ENCODE assay signal across 14 cellular contexts in the genomic region with DNA sequence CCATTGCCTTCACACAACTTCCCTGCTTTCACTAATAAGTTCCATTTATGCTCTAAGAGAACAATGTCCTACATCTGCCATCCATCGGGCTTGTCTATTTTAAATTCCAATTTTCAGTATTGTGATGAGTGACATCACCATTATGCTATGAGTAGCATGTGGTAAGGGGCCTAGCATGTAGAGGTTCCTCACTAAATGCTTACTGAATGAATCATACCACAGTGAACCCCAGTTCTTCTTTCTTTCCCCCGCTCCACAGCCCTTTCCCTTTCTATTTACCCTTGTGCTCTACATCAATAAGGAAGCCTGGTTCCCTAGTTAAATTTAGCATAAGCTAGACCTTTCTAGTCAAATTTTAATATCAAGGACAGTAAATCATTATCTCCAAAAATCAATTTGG.
DNase-seq lines count a peak whose midpoint lies in the region; ATAC-seq and TF ChIP-seq lines count a peak whose summit lies in the region.
"Had no signal": no experiment of that assay in that cellular context is flagged by ENCODE, and none has a peak within 500 bp of the region (broad histone marks: within the 10 kb centered on the region; RNA-seq: fewer than 3 reads in every experiment).

No MANE protein-coding gene starts in this region.

- H3K36me3 ChIP-seq in GM23338 (ENCODE audit: insufficient read depth) (no peaks in the 10 kb centered on the region), brain microvascular endothelial cell (replicated peaks) (no peaks in the 10 kb centered on the region), neuron (ENCODE audit: insufficient read depth, low read length) (no peaks in the 10 kb centered on the region)
- H3K36me3 ChIP-seq: BLaER1 had no signal

- no peaks in the 10 kb centered on the region for H3K36me3 Mint-ChIP-seq in GM23338 (ENCODE audit: low read depth)

- H3K27me3 Mint-ChIP-seq in GM23338 (ENCODE audit: insufficient read depth, low read depth, poor library complexity): no peaks in the 10 kb centered on the region

- H3K4me1 ChIP-seq in GM23338 (ENCODE audit: insufficient read depth) (no peaks in the 10 kb centered on the region), neuron (ENCODE audit: insufficient read depth, low read length) (no peaks in the 10 kb centered on the region)
- H3K4me1 ChIP-seq: BLaER1 had no signal

- H3K9me2 ChIP-seq in GM23338 (ENCODE audit: insufficient read depth): no peaks in the 10 kb centered on the region

- no peak overlapping the region for H3K4me3 Mint-ChIP-seq in GM23338

- H4K20me1 ChIP-seq in GM23338 (replicated peaks; ENCODE audit: insufficient read depth): no peaks in the 10 kb centered on the region
- H4K20me1 ChIP-seq: BLaER1 had no signal

- no peaks in the 10 kb centered on the region for H3K79me2 ChIP-seq in GM23338 (replicated peaks; ENCODE audit: insufficient read depth)

- in situ Hi-C loops in brain microvascular endothelial cell (cut with HindIII; ENCODE audit: low pct_ligation_motif_present, low sequenced_read_pairs): no loop called here

- H3K27ac Mint-ChIP-seq in GM23338: 0 out of 2 replicates have a peak overlapping the region, but pooled peaks have one; percentile 41

- no peak overlapping the region for H3K4me3 ChIP-seq in GM23338
- H3K4me3 ChIP-seq in brain microvascular endothelial cell (ENCODE audit: low read depth, low read length): no peak overlapping the region
- H3K4me3 ChIP-seq in neuron (ENCODE audit: low read length): no peak overlapping the region
- no peak overlapping the region for H3K4me3 ChIP-seq in coronary artery
- H3K4me3 ChIP-seq: BLaER1 had no signal

- DNase-seq in GM23338 (ENCODE audit: low spot score) (no peak), NCI-H226 (peak; percentile 64), brain microvascular endothelial cell (peak; percentile 18), ureter (ENCODE audit: low spot score) (no peak), coronary artery (ENCODE audit: low spot score) (no peak), cortex of kidney (lab: John Stamatoyannopoulos, UW) (no peak)
- DNase-seq: activated CD8-positive, alpha-beta memory T cell treated with anti-CD3 and anti-CD28 coated beads, Interleukin-2, amount 50 U/mL, for 4 hours; activated naive CD4-positive, alpha-beta T cell treated with Interleukin-2 at 50 U/mL for 16 hours; DMS79 treated with DMSO at 0.1 percent for 48 hours; effector memory CD4-positive, alpha-beta T cell; stimulated activated naive CD8-positive, alpha-beta T cell treated with anti-CD3 and anti-CD28 coated beads, Interleukin-15, Interleukin-2, amounts not matched to agents 100 U/mL and 50 U/mL, for 24 hours had no signal

- TF ChIP-seq CTCF in GM23338 (conservative IDR thresholded peaks at IDR 0.05; ENCODE audit: low read depth in 2 of 2) (no peak), brain microvascular endothelial cell (IDR thresholded peaks at IDR 0.05; ENCODE audit: low read depth, low read length, missing control alignments) (no peak), coronary artery (IDR thresholded peaks at IDR 0.05) (no peak)

- H3K27ac ChIP-seq in GM23338 (ENCODE audit: low read depth) (no peak overlapping the region), brain microvascular endothelial cell (no peak overlapping the region), coronary artery (no peak overlapping the region)
- H3K27ac ChIP-seq: BLaER1 had no signal

- no peaks in the 10 kb centered on the region for H3K27me3 ChIP-seq in GM23338 (ENCODE audit: insufficient read depth)
- H3K27me3 ChIP-seq in brain microvascular endothelial cell (replicated peaks): no peaks in the 10 kb centered on the region
- no peaks in the 10 kb centered on the region for H3K27me3 ChIP-seq in neuron (ENCODE audit: insufficient read depth, low read length)
- H3K27me3 ChIP-seq: BLaER1 had no signal

- H2AFZ ChIP-seq in GM23338 (no peak overlapping the region), neuron (ENCODE audit: low read depth, low read length) (peak overlapping the region; percentile 36)

- ATAC-seq in GM23338 (no peak), HG03565 (IDR thresholded peaks at IDR 0.05; ENCODE audit: unreplicated experiment) (no peak)
- ATAC-seq: stimulated activated naive CD8-positive, alpha-beta T cell treated with anti-CD3 and anti-CD28 coated beads, Interleukin-15, Interleukin-2, amounts not matched to agents 100 U/mL and 50 U/mL, for 24 hours had no signal

- H3K4me1 Mint-ChIP-seq in GM23338: no peaks in the 10 kb centered on the region; the same call in 2 of the 3 replicates

- no peaks in the 10 kb centered on the region for H3K9me3 Mint-ChIP-seq in GM23338

- H3F3A ChIP-seq in GM23338 (replicated peaks; ENCODE audit: low read depth): no peaks in the 10 kb centered on the region

- H3K4me2 ChIP-seq in GM23338: no peak overlapping the region
- H3K4me2 ChIP-seq: BLaER1 had no signal

- no peaks in the 10 kb centered on the region for H3K9me3 ChIP-seq in neuron (ENCODE audit: low read length)
- H3K9me3 ChIP-seq: BLaER1 had no signal

TF ChIP-seq in GM23338, 12 proteins besides CTCF, POLR2A, EP300 and RAD21 (continues in another document):
- TF ChIP-seq JUNB (IDR thresholded peaks at IDR 0.05; ENCODE audit: unreplicated experiment) (no peak), EZH2phosphoT487 (IDR thresholded peaks at IDR 0.05; ENCODE audit: unreplicated experiment) (no peak), NANOG (IDR thresholded peaks at IDR 0.05; ENCODE audit: borderline replicate concordance) (no peak), ZNF331 (CRISPR knock-in tag; IDR thresholded peaks at IDR 0.05; ENCODE audit: low read depth) (no peak), ZNF114 (CRISPR knock-in tag; IDR thresholded peaks at IDR 0.05) (no peak), EZH2 (IDR thresholded peaks at IDR 0.05; ENCODE audit: low read depth, unreplicated experiment) (no peak)
- TF ChIP-seq, protein P1, sequence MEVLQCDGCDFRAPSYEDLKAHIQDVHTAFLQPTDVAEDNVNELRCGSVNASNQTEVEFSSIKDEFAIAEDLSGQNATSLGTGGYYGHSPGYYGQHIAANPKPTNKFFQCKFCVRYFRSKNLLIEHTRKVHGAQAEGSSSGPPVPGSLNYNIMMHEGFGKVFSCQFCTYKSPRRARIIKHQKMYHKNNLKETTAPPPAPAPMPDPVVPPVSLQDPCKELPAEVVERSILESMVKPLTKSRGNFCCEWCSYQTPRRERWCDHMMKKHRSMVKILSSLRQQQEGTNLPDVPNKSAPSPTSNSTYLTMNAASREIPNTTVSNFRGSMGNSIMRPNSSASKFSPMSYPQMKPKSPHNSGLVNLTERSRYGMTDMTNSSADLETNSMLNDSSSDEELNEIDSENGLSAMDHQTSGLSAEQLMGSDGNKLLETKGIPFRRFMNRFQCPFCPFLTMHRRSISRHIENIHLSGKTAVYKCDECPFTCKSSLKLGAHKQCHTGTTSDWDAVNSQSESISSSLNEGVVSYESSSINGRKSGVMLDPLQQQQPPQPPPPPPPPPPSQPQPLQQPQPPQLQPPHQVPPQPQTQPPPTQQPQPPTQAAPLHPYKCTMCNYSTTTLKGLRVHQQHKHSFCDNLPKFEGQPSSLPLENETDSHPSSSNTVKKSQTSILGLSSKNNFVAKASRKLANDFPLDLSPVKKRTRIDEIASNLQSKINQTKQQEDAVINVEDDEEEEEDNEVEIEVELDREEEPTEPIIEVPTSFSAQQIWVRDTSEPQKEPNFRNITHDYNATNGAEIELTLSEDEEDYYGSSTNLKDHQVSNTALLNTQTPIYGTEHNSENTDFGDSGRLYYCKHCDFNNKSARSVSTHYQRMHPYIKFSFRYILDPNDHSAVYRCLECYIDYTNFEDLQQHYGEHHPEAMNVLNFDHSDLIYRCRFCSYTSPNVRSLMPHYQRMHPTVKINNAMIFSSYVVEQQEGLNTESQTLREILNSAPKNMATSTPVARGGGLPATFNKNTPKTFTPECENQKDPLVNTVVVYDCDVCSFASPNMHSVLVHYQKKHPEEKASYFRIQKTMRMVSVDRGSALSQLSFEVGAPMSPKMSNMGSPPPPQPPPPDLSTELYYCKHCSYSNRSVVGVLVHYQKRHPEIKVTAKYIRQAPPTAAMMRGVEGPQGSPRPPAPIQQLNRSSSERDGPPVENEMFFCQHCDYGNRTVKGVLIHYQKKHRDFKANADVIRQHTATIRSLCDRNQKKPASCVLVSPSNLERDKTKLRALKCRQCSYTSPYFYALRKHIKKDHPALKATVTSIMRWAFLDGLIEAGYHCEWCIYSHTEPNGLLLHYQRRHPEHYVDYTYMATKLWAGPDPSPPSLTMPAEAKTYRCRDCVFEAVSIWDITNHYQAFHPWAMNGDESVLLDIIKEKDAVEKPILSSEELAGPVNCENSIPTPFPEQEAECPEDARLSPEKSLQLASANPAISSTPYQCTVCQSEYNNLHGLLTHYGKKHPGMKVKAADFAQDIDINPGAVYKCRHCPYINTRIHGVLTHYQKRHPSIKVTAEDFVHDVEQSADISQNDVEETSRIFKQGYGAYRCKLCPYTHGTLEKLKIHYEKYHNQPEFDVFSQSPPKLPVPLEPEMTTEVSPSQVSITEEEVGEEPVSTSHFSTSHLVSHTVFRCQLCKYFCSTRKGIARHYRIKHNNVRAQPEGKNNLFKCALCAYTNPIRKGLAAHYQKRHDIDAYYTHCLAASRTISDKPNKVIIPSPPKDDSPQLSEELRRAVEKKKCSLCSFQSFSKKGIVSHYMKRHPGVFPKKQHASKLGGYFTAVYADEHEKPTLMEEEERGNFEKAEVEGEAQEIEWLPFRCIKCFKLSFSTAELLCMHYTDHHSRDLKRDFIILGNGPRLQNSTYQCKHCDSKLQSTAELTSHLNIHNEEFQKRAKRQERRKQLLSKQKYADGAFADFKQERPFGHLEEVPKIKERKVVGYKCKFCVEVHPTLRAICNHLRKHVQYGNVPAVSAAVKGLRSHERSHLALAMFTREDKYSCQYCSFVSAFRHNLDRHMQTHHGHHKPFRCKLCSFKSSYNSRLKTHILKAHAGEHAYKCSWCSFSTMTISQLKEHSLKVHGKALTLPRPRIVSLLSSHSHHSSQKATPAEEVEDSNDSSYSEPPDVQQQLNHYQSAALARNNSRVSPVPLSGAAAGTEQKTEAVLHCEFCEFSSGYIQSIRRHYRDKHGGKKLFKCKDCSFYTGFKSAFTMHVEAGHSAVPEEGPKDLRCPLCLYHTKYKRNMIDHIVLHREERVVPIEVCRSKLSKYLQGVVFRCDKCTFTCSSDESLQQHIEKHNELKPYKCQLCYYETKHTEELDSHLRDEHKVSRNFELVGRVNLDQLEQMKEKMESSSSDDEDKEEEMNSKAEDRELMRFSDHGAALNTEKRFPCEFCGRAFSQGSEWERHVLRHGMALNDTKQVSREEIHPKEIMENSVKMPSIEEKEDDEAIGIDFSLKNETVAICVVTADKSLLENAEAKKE (CRISPR knock-in tag; IDR thresholded peaks at IDR 0.05): no peak

Comparison
In these comparisons a context has a peak if more than half of its experiments do, and no peak if none do; other contexts are left out.
1. DNase-seq: peak in NCI-H226 (single experiment) and brain microvascular endothelial cell (single experiment); none in GM23338 (single experiment), ureter (single experiment), coronary artery (single experiment) and cortex of kidney (single experiment).